Comparison of ENCODE assay signal across 8 cellular contexts in the genomic region with DNA sequence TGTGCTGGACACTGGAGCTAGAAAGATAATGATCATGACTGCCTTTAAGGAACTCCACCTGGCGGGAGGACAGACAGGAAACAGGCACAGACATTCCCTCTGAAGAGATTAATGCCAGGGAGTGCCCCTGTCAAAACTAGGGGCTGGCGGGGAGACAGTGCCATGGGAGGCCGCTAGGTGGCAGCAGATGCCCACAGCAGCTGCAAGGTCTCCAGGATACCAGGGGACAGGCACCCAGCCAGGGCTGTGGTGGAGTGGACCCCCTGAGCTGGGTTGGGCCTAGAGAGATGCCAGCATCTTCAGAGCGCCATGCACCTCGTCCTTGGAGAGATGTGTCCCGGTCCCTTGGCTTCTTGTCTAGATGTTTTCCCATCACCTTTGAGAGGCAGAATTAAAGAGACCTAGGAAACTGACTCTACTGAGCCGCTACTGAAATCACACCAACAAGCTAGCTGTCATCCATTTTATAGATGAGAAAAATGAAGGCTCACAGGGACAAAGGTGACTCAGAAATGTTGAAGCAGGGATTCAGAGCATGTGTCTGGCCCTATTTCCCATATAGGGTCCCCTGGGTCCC. TPM values are rescaled to one million over a fixed set of nuclear protein-coding genes. Genes with fewer than 3 reads are reported as not detected.
A peak's percentile ranks its signal among the peaks of the same experiment; 100 is the strongest.
DNase-seq lines count a peak whose midpoint lies in the region; ATAC-seq and TF ChIP-seq lines count a peak whose summit lies in the region.

No MANE protein-coding gene starts in this region.

- H3K27me3 ChIP-seq in BJ (ENCODE audit: control insufficient read depth, insufficient read depth, low read length) = no peaks in the 10 kb centered on the region
- no peaks in the 10 kb centered on the region for H3K27me3 ChIP-seq in ascending aorta
- H3K27me3 ChIP-seq in gastrocnemius medialis = peaks cover 0 to 3% (median 0%) of the 10 kb centered on the region in 3 donors

- POLR2A ChIA-PET in BJ (lab: Charles Lee) = no interaction called here

- H3K9me3 ChIP-seq in ascending aorta (no peaks in the 10 kb centered on the region), gastrocnemius medialis (no peaks in the 10 kb centered on the region)

- in situ Hi-C loops in gastrocnemius medialis (cut with MboI; ENCODE audit: low sequenced_read_pairs in 4 of 4) = loop anchor here in 2 of 4 donors (10.0 to 25.0 kb wide), 2 partner anchors 202 to 350 kb away; partner anchors contain the start of gene MDM4 (in 1 of the 2)

- H3K27ac ChIP-seq in ascending aorta = no peak overlapping the region
- no peak overlapping the region for H3K27ac ChIP-seq in gastrocnemius medialis

- intact Hi-C loops in ascending aorta (cut with DNase I) = loop anchor here (1.0 to 2.0 kb wide), 2 partner anchors 44 to 201 kb away; no protein-coding TSS in a partner anchor
- intact Hi-C loops in gastrocnemius medialis (cut with DNase I; ENCODE audit: low total_unique reads) = loop anchor here (1.0 to 2.0 kb wide), 3 partner anchors 36 to 201 kb away; no protein-coding TSS in a partner anchor

- ATAC-seq in gastrocnemius medialis (peak; percentile 76 to 81), HG02884 (IDR thresholded peaks at IDR 0.05; ENCODE audit: unreplicated experiment) (no peak)

- H3K36me3 ChIP-seq in BJ (ENCODE audit: control insufficient read depth, insufficient read depth, low read length) = no peaks in the 10 kb centered on the region
- no peaks in the 10 kb centered on the region for H3K36me3 ChIP-seq in ascending aorta
- H3K36me3 ChIP-seq in gastrocnemius medialis = no peaks in the 10 kb centered on the region

- no peak for TF ChIP-seq POLR2A in gastrocnemius medialis (IDR thresholded peaks at IDR 0.05)

- peak; percentile 99 for TF ChIP-seq CTCF in BJ (IDR thresholded peaks at IDR 0.05; ENCODE audit: insufficient read depth, low read depth, low read length)
- TF ChIP-seq CTCF in ascending aorta (IDR thresholded peaks at IDR 0.05) = peak; percentile 87 to 99 (median 92)
- TF ChIP-seq CTCF in gastrocnemius medialis (IDR thresholded peaks at IDR 0.05 in 4 of 5, conservative IDR thresholded peaks at IDR 0.05 in 1 of 5) = peak; percentile 95 to 100 (median 98)

- CTCF ChIA-PET in BJ (lab: Yijun Ruan, JAX) = interaction anchor here (0.7 to 8.1 kb wide), 34 partner anchors 9 to 302 kb away, joined by 3 to 240 read pairs (median 8); partner anchors contain the start of genes GOLT1A, KISS1, PLEKHA6 and SNRPE

- DNase-seq in BJ (ENCODE audit: low read depth) (no peak), H4 (ENCODE audit: low spot score) (peak; percentile 46), NCI-H2029 treated with DMSO at 0.1 percent for 48 hours (lab: John Stamatoyannopoulos, UW) (peak; percentile 64), T1000 (lab: John Stamatoyannopoulos, UW) (peak; percentile 80), ascending aorta (ENCODE audit: low spot score in 2 of 2) (peak in 1 of 2 donors; percentile 84), hepatic stellate cell (ENCODE audit: low spot score) (peak; percentile 87), gastrocnemius medialis (peak; percentile 30 to 64)

- H3K4me1 ChIP-seq in ascending aorta = no peaks in the 10 kb centered on the region
- H3K4me1 ChIP-seq in gastrocnemius medialis = peaks cover 0 to 3% of the 10 kb centered on the region in 2 donors

- no peak overlapping the region for H3K4me3 ChIP-seq in BJ (ENCODE audit: low read depth, low read length)
- no peak overlapping the region for H3K4me3 ChIP-seq in ascending aorta
- H3K4me3 ChIP-seq in gastrocnemius medialis = no peak overlapping the region

RNA-seq across cellular contexts. Expression of gene REN, which starts 3.6 kb away (rescaled TPM):
- polyA plus RNA-seq in BJ (2011; rRNA removed) = 0.99 and 1.2 TPM in 2 replicates
- polyA minus RNA-seq in BJ (2011; rRNA and poly(A)+ RNA removed) = 0.09 TPM in 1 of 2 replicates, not detected in the other
- not detected in 2 replicates for total RNA-seq in H4 (2014; rRNA removed; shearing (Covaris generic))
- total RNA-seq in ascending aorta (not detected), gastrocnemius medialis (under 1 TPM in 1 of 4 donors, not detected in 3; 0.22 TPM)

RNA-seq across cellular contexts. Expression of gene ETNK2, which starts 10.7 kb away (rescaled TPM):
- 27.2 and 30.7 TPM in 2 replicates for polyA plus RNA-seq in BJ (2011; rRNA removed)
- polyA minus RNA-seq in BJ (2011; rRNA and poly(A)+ RNA removed) = 16.2 and 29.1 TPM in 2 replicates
- total RNA-seq in H4 (2014; rRNA removed; shearing (Covaris generic)) = 18.3 and 19.1 TPM in 2 replicates
- total RNA-seq in ascending aorta (22.0 TPM), gastrocnemius medialis (1 to 10 TPM in 3 of 4 donors, under 1 TPM in 1; 0.66 to 3.1 (median 2.3) TPM)

RNA-seq across cellular contexts. Expression of gene KISS1, which starts 33.7 kb away (rescaled TPM):
- 23.0 and 25.7 TPM in 2 replicates for polyA plus RNA-seq in BJ (2011; rRNA removed)
- polyA minus RNA-seq in BJ (2011; rRNA and poly(A)+ RNA removed) = 6.0 and 6.7 TPM in 2 replicates
- total RNA-seq in H4 (2014; rRNA removed; shearing (Covaris generic)) = not detected in 2 replicates
- total RNA-seq in ascending aorta (not detected), gastrocnemius medialis (not detected)

RNA-seq across cellular contexts. Expression of gene GOLT1A, which starts 51.2 kb away (rescaled TPM):
- polyA plus RNA-seq in BJ (2011; rRNA removed) = 0.21 TPM in 2 replicates
- not detected in 2 replicates for polyA minus RNA-seq in BJ (2011; rRNA and poly(A)+ RNA removed)
- not detected in 2 replicates for total RNA-seq in H4 (2014; rRNA removed; shearing (Covaris generic))
- total RNA-seq in ascending aorta (not detected), gastrocnemius medialis (1 to 10 TPM in 2 of 4 donors, not detected in 2; 1.1 to 1.3 TPM)
